ENCODE assay signal across 8 cellular contexts in the genomic region with DNA sequence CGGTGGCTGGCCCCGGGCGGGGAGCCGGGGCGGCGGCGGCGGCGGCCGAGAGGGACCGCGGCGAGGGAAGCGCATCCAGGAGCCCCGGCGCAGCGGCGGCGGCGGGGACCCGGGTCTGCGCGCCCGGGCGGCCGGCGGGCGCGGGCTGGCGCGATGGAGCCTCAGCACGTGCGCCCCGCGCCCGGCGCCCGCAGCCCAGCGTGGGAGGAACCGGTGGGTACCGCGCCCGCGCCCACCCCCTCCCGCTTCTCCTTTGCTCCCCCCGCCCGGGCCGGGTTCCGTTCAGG. TPM values are rescaled to one million over a fixed set of nuclear protein-coding genes. Genes with fewer than 3 reads are reported as not detected.
DNase-seq lines count a peak whose midpoint lies in the region; ATAC-seq and TF ChIP-seq lines count a peak whose summit lies in the region.

No MANE protein-coding gene starts in this region.

- no peak for DNase-seq in H9
- DNase-seq in lower lobe of right lung: no peak
- DNase-seq in effector CD8-positive, alpha-beta T cell (lab: John Stamatoyannopoulos, UW): no peak
- no peak for DNase-seq in inferior parietal cortex (ENCODE audit: extremely low spot score)
- no peak for DNase-seq in iPS-NIHi11 (ENCODE audit: low spot score)

- no peak overlapping the region for H3K18ac ChIP-seq in H9 (ENCODE audit: insufficient read length, low read depth, low read length)

- H3K4ac ChIP-seq in H9 (ENCODE audit: low read depth, low read length): no peak overlapping the region

- H4K91ac ChIP-seq in H9 (ENCODE audit: insufficient read length, low read depth, low read length): no peak overlapping the region

- peak overlapping the region; percentile 90 for H3K27ac ChIP-seq in 22Rv1
- H3K27ac ChIP-seq in H9 (ENCODE audit: insufficient read length, low read depth, low read length): no peak overlapping the region
- H3K27ac ChIP-seq in adipose tissue (ENCODE audit: low read depth, low read length): peak overlapping the region; percentile 55
- peak overlapping the region; percentile 95 for H3K27ac ChIP-seq in lower lobe of right lung

- no peak overlapping the region for H2BK20ac ChIP-seq in H9 (ENCODE audit: low read depth, low read length, poor library complexity, severe bottlenecking)

- H3K4me3 Mint-ChIP-seq in H9: peak overlapping the region; percentile 80 to 94

- peak overlapping the region; percentile 84 for H3K4me3 ChIP-seq in lower lobe of right lung

- peaks cover 14% of the 10 kb centered on the region for H3K23me2 ChIP-seq in H9 (ENCODE audit: insufficient read length, low read depth, low read length, poor library complexity, severe bottlenecking)

- no peak overlapping the region for H2AFZ ChIP-seq in H9 (ENCODE audit: low read length)

- TF ChIP-seq CTCF in 22Rv1 (IDR thresholded peaks at IDR 0.05) (no peak), H9 (conservative IDR thresholded peaks at IDR 0.05) (no peak), lower lobe of right lung (IDR thresholded peaks at IDR 0.05) (no peak)

- no peak overlapping the region for H2AK5ac ChIP-seq in H9 (ENCODE audit: insufficient read length, low read length)

- peak overlapping the region; percentile 86 for H3K4me2 ChIP-seq in H9 (ENCODE audit: insufficient read depth, insufficient read length, low read length)

- H2BK12ac ChIP-seq in H9 (ENCODE audit: insufficient read length, low read depth, low read length): no peak overlapping the region

- no peak overlapping the region for H3K9ac ChIP-seq in H9 (ENCODE audit: extremely low read depth, insufficient read length, low read length)

- H3K27me3 ChIP-seq in H9 (ENCODE audit: insufficient read depth, low read length) (peaks cover 15% of the 10 kb centered on the region; the same call in 1 of the 2 replicates), lower lobe of right lung (ENCODE audit: low read depth) (no peaks in the 10 kb centered on the region)

- no peaks in the 10 kb centered on the region for H3K79me1 ChIP-seq in H9 (ENCODE audit: insufficient read depth, low read depth, low read length, poor library complexity, severe bottlenecking)

- H3K4me1 ChIP-seq in H9 (ENCODE audit: insufficient read depth, low read length) (no peaks in the 10 kb centered on the region), lower lobe of right lung (peaks cover 20% of the 10 kb centered on the region)

- no peaks in the 10 kb centered on the region for H4K20me1 ChIP-seq in H9 (ENCODE audit: control insufficient read depth, insufficient read depth, insufficient read length)

- H3K79me2 ChIP-seq in H9 (ENCODE audit: insufficient read depth, low read length): no peaks in the 10 kb centered on the region

- no peak overlapping the region for H3K23ac ChIP-seq in H9 (ENCODE audit: insufficient read length, low read depth, low read length)

- intact Hi-C loops in lower lobe of right lung (cut with DNase I): no loop called here

- ATAC-seq in lower lobe of right lung (no peak), GM18873 (IDR thresholded peaks at IDR 0.05; ENCODE audit: low FRiP score, unreplicated experiment) (no peak)

- H3K4me1 Mint-ChIP-seq in H9: peaks cover 16% of the 10 kb centered on the region in 2 experiments

- H2BK120ac ChIP-seq in H9 (ENCODE audit: low read depth, low read length, poor library complexity, severe bottlenecking): no peak overlapping the region

- H2BK15ac ChIP-seq in H9 (ENCODE audit: low read depth, low read length): no peak overlapping the region

- no peak overlapping the region for H2BK5ac ChIP-seq in H9 (ENCODE audit: insufficient read length, low read length)

- no peaks in the 10 kb centered on the region for H3K36me3 ChIP-seq in lower lobe of right lung

- H3K36me3 Mint-ChIP-seq in H9 (ENCODE audit: insufficient read depth in 1 of 3, low read depth in 3 of 3): peaks cover 0 to 7% (median 7%) of the 10 kb centered on the region in 3 experiments; a peak in 4 of 7 replicates

- H3K27me3 Mint-ChIP-seq in H9 (ENCODE audit: low read depth): peaks cover 74% of the 10 kb centered on the region

- H3K56ac ChIP-seq in H9 (ENCODE audit: insufficient read length, low read depth, low read length): no peak overlapping the region

- H3T11ph ChIP-seq in H9 (ENCODE audit: low read length): no peak overlapping the region

- H3K9me3 ChIP-seq in H9 (ENCODE audit: control insufficient read depth, low read depth, low read length): no peaks in the 10 kb centered on the region
- no peaks in the 10 kb centered on the region for H3K9me3 ChIP-seq in lower lobe of right lung

- no peak overlapping the region for H4K8ac ChIP-seq in H9 (replicated peaks; ENCODE audit: insufficient read length, low read depth, low read length)

- H3K14ac ChIP-seq in H9 (ENCODE audit: insufficient read depth, low read length): no peak overlapping the region

- no CpG with 5 or more reads among the region's 49 CpGs for WGBS in H9 (ENCODE audit: extremely low coverage, insufficient read length, low lambda C conversion rate)
- 0 to 1% (median 0%) methylated on average over 12 to 47 of the region's 49 CpGs for WGBS in adipose tissue, 3 donors

- peaks cover 7 to 9% of the 10 kb centered on the region in 2 experiments for H3K9me3 Mint-ChIP-seq in H9

- no peak overlapping the region for H3K27ac Mint-ChIP-seq in H9

- H4K5ac ChIP-seq in H9 (ENCODE audit: insufficient read length, low read depth, low read length): no peak overlapping the region

RNA-seq across cellular contexts. Expression of gene DGKH, which starts 7.8 kb away (rescaled TPM):
- total RNA-seq in H9 (2021) (7.0 and 8.6 TPM in 2 replicates), lower lobe of right lung (18.7 TPM)
- polyA plus RNA-seq in adipose tissue: 1 to 10 TPM in 2 of 3 donors, under 1 TPM in 1; 0.47 to 1.7 (median 1.4) TPM
